8 cellular contexts compared by ENCODE assay signal in genomic region chr3:161372321-161373260, GRCh38. TPM values are rescaled to one million over a fixed set of nuclear protein-coding genes. Genes with fewer than 3 reads are reported as not detected.
DNase-seq lines count a peak whose midpoint lies in the region; ATAC-seq lines count a peak whose summit lies in the region.

No MANE protein-coding gene starts in this region.

- H3K36me3 Mint-ChIP-seq in memory B cell, result no peaks in the 10 kb centered on the region

- H3K9me3 Mint-ChIP-seq in memory B cell, result no peaks in the 10 kb centered on the region

- H3K4me3 ChIP-seq in endocrine pancreas (ENCODE audit: control insufficient read depth, insufficient read depth, low read length) (peak overlapping the region; percentile 74), subcutaneous abdominal adipose tissue (ENCODE audit: low read depth in 1 of 5, low read length in 5 of 5) (peak overlapping the region; percentile 52 to 63 (median 62))

- no peaks in the 10 kb centered on the region for H3K9me3 ChIP-seq in endocrine pancreas (ENCODE audit: control insufficient read depth, low read length)
- no peaks in the 10 kb centered on the region for H3K9me3 ChIP-seq in subcutaneous abdominal adipose tissue (ENCODE audit: control insufficient read depth in 5 of 5, low read length in 5 of 5)

- no peak overlapping the region for H3K27ac Mint-ChIP-seq in memory B cell

- H3K27ac ChIP-seq in subcutaneous abdominal adipose tissue (ENCODE audit: low read depth, low read length), result no peak overlapping the region

- peak overlapping the region; percentile 64 for H3K4me3 Mint-ChIP-seq in memory B cell

- ATAC-seq in GM21619 (IDR thresholded peaks at IDR 0.05; ENCODE audit: unreplicated experiment) (peak; percentile 44), memory B cell (ENCODE audit: low read depth) (peak; percentile 26)

- H3K27me3 ChIP-seq in endocrine pancreas (ENCODE audit: control insufficient read depth, insufficient read depth, low read length) (no peaks in the 10 kb centered on the region), subcutaneous abdominal adipose tissue (ENCODE audit: control insufficient read depth in 5 of 5, insufficient read depth in 4 of 5, low read length in 5 of 5) (peaks cover 10 to 24% (median 20%) of the 10 kb centered on the region in 5 donors)

- peak overlapping the region; percentile 42 for H3K9ac ChIP-seq in endocrine pancreas (ENCODE audit: control insufficient read depth, insufficient read depth, low read length)
- H3K9ac ChIP-seq in subcutaneous abdominal adipose tissue (ENCODE audit: low read length in 5 of 5), result peak overlapping the region in 3 of 5 donors; percentile 14 to 59 (median 45)

- H3K36me3 ChIP-seq in endocrine pancreas (ENCODE audit: control insufficient read depth, insufficient read depth, low read length) (no peaks in the 10 kb centered on the region), subcutaneous abdominal adipose tissue (ENCODE audit: control insufficient read depth in 5 of 5, insufficient read depth in 5 of 5, low read length in 5 of 5) (no peaks in the 10 kb centered on the region)

- H3K4me1 ChIP-seq in endocrine pancreas (ENCODE audit: control insufficient read depth, insufficient read depth, low read length) (peaks cover 8% of the 10 kb centered on the region), subcutaneous abdominal adipose tissue (ENCODE audit: control insufficient read depth in 5 of 5, insufficient read depth in 5 of 5, low read length in 5 of 5) (peaks cover 0 to 19% (median 19%) of the 10 kb centered on the region in 5 donors)

- DNase-seq in EH (ENCODE audit: low read depth) (peak; percentile 25), LHCN-M2 (ENCODE audit: low read depth) (peak; percentile 2), memory B cell (ENCODE audit: low spot score in 2 of 2) (peak in 1 of 2 donors; percentile 9), NCI-H187 treated with DMSO at 0.1 percent for 48 hours (lab: John Stamatoyannopoulos, UW) (no peak)
- DNase-seq in activated CD4-positive, CD25-positive, alpha-beta regulatory T cell treated with anti-CD3 and anti-CD28 coated beads, Interleukin-2, amount 50 U/mL, for 72 hours, result peak; percentile 33

- H3K27me3 Mint-ChIP-seq in memory B cell, result peaks cover 14% of the 10 kb centered on the region

- peaks cover 10% of the 10 kb centered on the region for H3K4me1 Mint-ChIP-seq in memory B cell

RNA-seq across cellular contexts. Expression of gene SPTSSB, which starts 1.3 kb away (rescaled TPM):
- total RNA-seq in LHCN-M2 (2014; rRNA removed), result not detected in 2 replicates
- not detected for polyA plus RNA-seq in LHCN-M2 (2012)
